22 cellular contexts compared by ENCODE assay signal in genomic region chr3:171108066-171108465, GRCh38.
DNase-seq lines count a peak whose midpoint lies in the region; ATAC-seq, FAIRE-seq and TF ChIP-seq lines count a peak whose summit lies in the region.
"Had no signal": no experiment of that assay in that cellular context is flagged by ENCODE, and none has a peak within 500 bp of the region (broad histone marks: within the 10 kb centered on the region; RNA-seq: fewer than 3 reads in every experiment).

No MANE protein-coding gene starts in this region.

- H2BK20ac ChIP-seq in IMR-90 (ENCODE audit: low read depth, low read length), result no peak overlapping the region

- no peak overlapping the region for H2AK5ac ChIP-seq in IMR-90 (ENCODE audit: low read depth, low read length)

- no peak overlapping the region for H2AK9ac ChIP-seq in IMR-90 (replicated peaks; ENCODE audit: low read depth, low read length, poor library complexity)

- TF ChIP-seq POLR2A in IMR-90 (IDR thresholded peaks at IDR 0.05; ENCODE audit: low read depth, low read length) (no peak), GM12892 (IDR thresholded peaks at IDR 0.05; ENCODE audit: low read depth, low read length) (no peak)

- no peaks in the 10 kb centered on the region for H3K9me1 ChIP-seq in IMR-90 (ENCODE audit: insufficient read depth, low read length)

- intact Hi-C loops in IMR-90 (cut with micrococcal nuclease), result no loop called here

- H3K9ac ChIP-seq in IMR-90 (ENCODE audit: low read depth, low read length), result no peak overlapping the region

- no peak overlapping the region for H3K27ac ChIP-seq in IMR-90 (ENCODE audit: insufficient read depth, low read length)
- H3K27ac ChIP-seq: suprapubic skin had no signal

- no peak overlapping the region for H2BK120ac ChIP-seq in IMR-90 (ENCODE audit: low read depth, low read length)

- no peak overlapping the region for H3K4ac ChIP-seq in IMR-90 (ENCODE audit: low read depth, low read length)

- no peak overlapping the region for H4K91ac ChIP-seq in IMR-90 (ENCODE audit: insufficient read depth, low read depth, low read length)

- no peak for FAIRE-seq in GM12892 (lab: Jason Lieb, UNC)

- H2BK15ac ChIP-seq in IMR-90 (ENCODE audit: low read depth, low read length), result no peak overlapping the region

- no peaks in the 10 kb centered on the region for H3K4me1 ChIP-seq in IMR-90 (ENCODE audit: control insufficient read depth, insufficient read depth, low read length)
- H3K4me1 ChIP-seq: suprapubic skin had no signal

- H3K4me3 ChIP-seq in IMR-90 (ENCODE audit: insufficient read depth, low read depth, low read length), result no peak overlapping the region
- no peak overlapping the region for H3K4me3 ChIP-seq in astrocyte of the cerebellum (ENCODE audit: low read depth, low read length)
- H3K4me3 ChIP-seq: suprapubic skin had no signal

- POLR2A ChIA-PET in IMR-90 (lab: Charles Lee; ENCODE audit: unreplicated experiment), result no interaction called here

- no peak for ATAC-seq in IMR-90 (ENCODE audit: low read depth)
- ATAC-seq: left lobe of liver had no signal

- no peak overlapping the region for H3K14ac ChIP-seq in IMR-90 (replicated peaks; ENCODE audit: low read depth, low read length)

- no peak overlapping the region for H3K18ac ChIP-seq in IMR-90 (ENCODE audit: low read depth, low read length)

- peaks cover 3% of the 10 kb centered on the region; the same call in 1 of the 2 replicates for H3K36me3 ChIP-seq in IMR-90 (ENCODE audit: control insufficient read depth, insufficient read depth, low read length)
- H3K36me3 ChIP-seq: suprapubic skin had no signal

- no peak overlapping the region for H3K4me2 ChIP-seq in IMR-90 (ENCODE audit: low read depth, low read length)

- H3K27me3 ChIP-seq in IMR-90 (ENCODE audit: control insufficient read depth, insufficient read depth, low read length), result no peaks in the 10 kb centered on the region
- H3K27me3 ChIP-seq: suprapubic skin had no signal

- CTCF ChIA-PET in IMR-90 (lab: Yijun Ruan, JAX), result no interaction called here

- no TSS peak for BruUV-seq in IMR-90 (replicated peaks; lab: Mats Ljungman, UMichigan)

- WGBS in IMR-90 (ENCODE audit: extremely low coverage in 2 of 2, insufficient read length in 1 of 2), 2 experiments, result 100% methylated on average over 2 of the region's 4 CpGs; no CpG with 5 or more reads in 1 of the 2 experiments

- H3K9me3 ChIP-seq in IMR-90 (ENCODE audit: control insufficient read depth, insufficient read depth, low read length), result no peaks in the 10 kb centered on the region
- H3K9me3 ChIP-seq: suprapubic skin had no signal

- TF ChIP-seq RAD21 in IMR-90 (IDR thresholded peaks at IDR 0.05; ENCODE audit: low read length), result no peak

- no peak overlapping the region for H3K56ac ChIP-seq in IMR-90 (ENCODE audit: extremely low read depth, insufficient read depth, low read length)

- peak; percentile 64 for DNase-seq in Caki2 (ENCODE audit: low read depth)
- peak; percentile 29 for DNase-seq in IMR-90
- peak; percentile 51 for DNase-seq in astrocyte of the cerebellum (ENCODE audit: low read depth)
- peak; percentile 25 for DNase-seq in iris pigment epithelial cell (ENCODE audit: low read depth)
- DNase-seq in GM12892 (ENCODE audit: insufficient read length), result no peak
- DNase-seq in NCI-H748 treated with DMSO at 0.1 percent for 48 hours (lab: John Stamatoyannopoulos, UW), result no peak
- DNase-seq in C1 segment of cervical spinal cord (lab: John Stamatoyannopoulos, UW), result no peak
- DNase-seq: activated CD4-positive, alpha-beta T cell treated with anti-CD3 and anti-CD28 coated beads, Interleukin-2, amount 50 U/mL, for 1 hour; cerebellar nuclear complex; DMS79; effector CD4-positive, alpha-beta T cell; H9; head of caudate nucleus; NCI-H1417 treated with DMSO at 0.1 percent for 48 hours; NCI-H2107; NCI-H510A treated with DMSO at 0.1 percent for 48 hours; nephron progenitor cell; posterior cingulate gyrus; SHP77; T-helper 1 cell had no signal

- H4K5ac ChIP-seq in IMR-90 (ENCODE audit: low read depth, low read length), result no peak overlapping the region

- TF ChIP-seq CTCF in IMR-90 (conservative IDR thresholded peaks at IDR 0.05; ENCODE audit: low read depth, low read length) (no peak), astrocyte of the cerebellum (IDR thresholded peaks at IDR 0.05; ENCODE audit: low read depth, low read length, missing control alignments) (no peak)

- no peak overlapping the region for H3K23ac ChIP-seq in IMR-90 (ENCODE audit: low read depth, low read length)

- no peak overlapping the region for H4K8ac ChIP-seq in IMR-90 (ENCODE audit: low read depth in 2 of 2, low read length in 2 of 2)

- no peak overlapping the region for H2AFZ ChIP-seq in IMR-90 (replicated peaks; ENCODE audit: low read length, poor library complexity)

- H4K20me1 ChIP-seq in IMR-90 (ENCODE audit: insufficient read depth, low read length), result no peaks in the 10 kb centered on the region

- no peaks in the 10 kb centered on the region for H3K79me1 ChIP-seq in IMR-90 (ENCODE audit: low read depth in 1 of 2, low read length in 2 of 2)

- H2BK5ac ChIP-seq in IMR-90 (ENCODE audit: low read depth, low read length, poor library complexity, severe bottlenecking), result no peak overlapping the region

- dilution Hi-C loops in IMR-90 (cut with HindIII; ENCODE audit: low sequenced_read_pairs, unreplicated experiment), result no loop called here

- in situ Hi-C loops in Caki2 (cut with HindIII; ENCODE audit: low pct_unique_long_range_greater_than_20kb, low sequenced_read_pairs), result no loop called here
- in situ Hi-C loops in IMR-90 (cut with MboI; ENCODE audit: low sequenced_read_pairs), result no loop called here
- in situ Hi-C loops in astrocyte of the cerebellum (cut with HindIII; ENCODE audit: low sequenced_read_pairs), result no loop called here

TF ChIP-seq in IMR-90, 13 proteins besides CTCF, POLR2A, EP300 and RAD21:
- TF ChIP-seq NFE2L2 (IDR thresholded peaks at IDR 0.05; ENCODE audit: low read depth, low read length) (no peak), RCOR1 (IDR thresholded peaks at IDR 0.05; ENCODE audit: insufficient replicate concordance, low read length) (no peak), SMC3 (IDR thresholded peaks at IDR 0.05; ENCODE audit: low read depth, low read length) (no peak), BHLHE40 (IDR thresholded peaks at IDR 0.05; ENCODE audit: low read depth, low read length) (no peak), FOS (IDR thresholded peaks at IDR 0.05; ENCODE audit: low read depth, low read length) (no peak), MAFK (IDR thresholded peaks at IDR 0.05; ENCODE audit: low read depth, low read length) (no peak), MAZ (IDR thresholded peaks at IDR 0.05; ENCODE audit: borderline replicate concordance, low read depth, low read length) (no peak)

Comparison
In these comparisons a context has a peak if more than half of its experiments do, and no peak if none do; other contexts are left out.
1. DNase-seq: peak in Caki2 (single experiment), IMR-90 (single experiment), astrocyte of the cerebellum (single experiment) and iris pigment epithelial cell (single experiment); none in GM12892 (single experiment), NCI-H748 treated with DMSO at 0.1 percent for 48 hours (single experiment) and C1 segment of cervical spinal cord (0 of 14).